1 cellular context compared by ENCODE assay signal in genomic region chr17:1485311-1485747, GRCh38.
TF ChIP-seq lines count a peak whose summit lies in the region.

No MANE protein-coding gene starts in this region.

TF ChIP-seq in HepG2, 621 proteins besides CTCF, POLR2A, EP300 and RAD21 (continued from another document):
- TF ChIP-seq, protein P1, sequence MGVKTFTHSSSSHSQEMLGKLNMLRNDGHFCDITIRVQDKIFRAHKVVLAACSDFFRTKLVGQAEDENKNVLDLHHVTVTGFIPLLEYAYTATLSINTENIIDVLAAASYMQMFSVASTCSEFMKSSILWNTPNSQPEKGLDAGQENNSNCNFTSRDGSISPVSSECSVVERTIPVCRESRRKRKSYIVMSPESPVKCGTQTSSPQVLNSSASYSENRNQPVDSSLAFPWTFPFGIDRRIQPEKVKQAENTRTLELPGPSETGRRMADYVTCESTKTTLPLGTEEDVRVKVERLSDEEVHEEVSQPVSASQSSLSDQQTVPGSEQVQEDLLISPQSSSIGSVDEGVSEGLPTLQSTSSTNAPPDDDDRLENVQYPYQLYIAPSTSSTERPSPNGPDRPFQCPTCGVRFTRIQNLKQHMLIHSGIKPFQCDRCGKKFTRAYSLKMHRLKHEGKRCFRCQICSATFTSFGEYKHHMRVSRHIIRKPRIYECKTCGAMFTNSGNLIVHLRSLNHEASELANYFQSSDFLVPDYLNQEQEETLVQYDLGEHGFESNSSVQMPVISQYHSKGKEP (CRISPR knock-in tag; IDR thresholded peaks at IDR 0.05): no peak
- no peak for TF ChIP-seq ZFP36L2 (CRISPR knock-in tag; IDR thresholded peaks at IDR 0.05)
- TF ChIP-seq, protein P2, sequence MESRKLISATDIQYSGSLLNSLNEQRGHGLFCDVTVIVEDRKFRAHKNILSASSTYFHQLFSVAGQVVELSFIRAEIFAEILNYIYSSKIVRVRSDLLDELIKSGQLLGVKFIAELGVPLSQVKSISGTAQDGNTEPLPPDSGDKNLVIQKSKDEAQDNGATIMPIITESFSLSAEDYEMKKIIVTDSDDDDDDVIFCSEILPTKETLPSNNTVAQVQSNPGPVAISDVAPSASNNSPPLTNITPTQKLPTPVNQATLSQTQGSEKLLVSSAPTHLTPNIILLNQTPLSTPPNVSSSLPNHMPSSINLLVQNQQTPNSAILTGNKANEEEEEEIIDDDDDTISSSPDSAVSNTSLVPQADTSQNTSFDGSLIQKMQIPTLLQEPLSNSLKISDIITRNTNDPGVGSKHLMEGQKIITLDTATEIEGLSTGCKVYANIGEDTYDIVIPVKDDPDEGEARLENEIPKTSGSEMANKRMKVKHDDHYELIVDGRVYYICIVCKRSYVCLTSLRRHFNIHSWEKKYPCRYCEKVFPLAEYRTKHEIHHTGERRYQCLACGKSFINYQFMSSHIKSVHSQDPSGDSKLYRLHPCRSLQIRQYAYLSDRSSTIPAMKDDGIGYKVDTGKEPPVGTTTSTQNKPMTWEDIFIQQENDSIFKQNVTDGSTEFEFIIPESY (CRISPR knock-in tag; IDR thresholded peaks at IDR 0.05): no peak
- TF ChIP-seq RXRA (CRISPR knock-in tag; IDR thresholded peaks at IDR 0.05): 0 out of 2 replicates have a peak, but pooled peaks have one; percentile 29
- no peak for TF ChIP-seq ZNF33A (CRISPR knock-in tag; IDR thresholded peaks at IDR 0.05; ENCODE audit: borderline replicate concordance)
- TF ChIP-seq THAP11 (CRISPR knock-in tag; IDR thresholded peaks at IDR 0.05): no peak
- TF ChIP-seq NPAS2 (CRISPR knock-in tag; IDR thresholded peaks at IDR 0.05; ENCODE audit: borderline replicate concordance): no peak
- no peak for TF ChIP-seq MED13 (CRISPR knock-in tag; IDR thresholded peaks at IDR 0.05)
- no peak for TF ChIP-seq TSC22D2 (CRISPR knock-in tag; IDR thresholded peaks at IDR 0.05; ENCODE audit: borderline replicate concordance)
- no peak for TF ChIP-seq ATF1 (CRISPR knock-in tag; IDR thresholded peaks at IDR 0.05)
- TF ChIP-seq SPEN (CRISPR knock-in tag; IDR thresholded peaks at IDR 0.05; ENCODE audit: low read depth): 0 out of 2 replicates have a peak, but pooled peaks have one; percentile 48
